In genomic region chr9:101977614-101978210, GRCh38 we compare ENCODE assay signal across 1 cellular context.
TF ChIP-seq lines count a peak whose summit lies in the region.

No MANE protein-coding gene starts in this region.

TF ChIP-seq in SK-N-SH treated with all-trans-retinoic acid at 6 μM for 48 hours, 23 proteins besides CTCF, POLR2A, EP300 and RAD21 (continued from another document):
- TF ChIP-seq PATZ1 (CRISPR knock-in tag; IDR thresholded peaks at IDR 0.05; ENCODE audit: borderline replicate concordance) (no peak), RARB (CRISPR knock-in tag; IDR thresholded peaks at IDR 0.05) (no peak), TSHZ2 (CRISPR knock-in tag; IDR thresholded peaks at IDR 0.05) (no peak), BACH2 (CRISPR knock-in tag; IDR thresholded peaks at IDR 0.05; ENCODE audit: borderline replicate concordance) (no peak), GLIS3 (CRISPR knock-in tag; IDR thresholded peaks at IDR 0.05) (no peak), ZFP30 (CRISPR knock-in tag; IDR thresholded peaks at IDR 0.05) (no peak)
